ENCODE assay signal across 1 cellular context in the genomic region with DNA sequence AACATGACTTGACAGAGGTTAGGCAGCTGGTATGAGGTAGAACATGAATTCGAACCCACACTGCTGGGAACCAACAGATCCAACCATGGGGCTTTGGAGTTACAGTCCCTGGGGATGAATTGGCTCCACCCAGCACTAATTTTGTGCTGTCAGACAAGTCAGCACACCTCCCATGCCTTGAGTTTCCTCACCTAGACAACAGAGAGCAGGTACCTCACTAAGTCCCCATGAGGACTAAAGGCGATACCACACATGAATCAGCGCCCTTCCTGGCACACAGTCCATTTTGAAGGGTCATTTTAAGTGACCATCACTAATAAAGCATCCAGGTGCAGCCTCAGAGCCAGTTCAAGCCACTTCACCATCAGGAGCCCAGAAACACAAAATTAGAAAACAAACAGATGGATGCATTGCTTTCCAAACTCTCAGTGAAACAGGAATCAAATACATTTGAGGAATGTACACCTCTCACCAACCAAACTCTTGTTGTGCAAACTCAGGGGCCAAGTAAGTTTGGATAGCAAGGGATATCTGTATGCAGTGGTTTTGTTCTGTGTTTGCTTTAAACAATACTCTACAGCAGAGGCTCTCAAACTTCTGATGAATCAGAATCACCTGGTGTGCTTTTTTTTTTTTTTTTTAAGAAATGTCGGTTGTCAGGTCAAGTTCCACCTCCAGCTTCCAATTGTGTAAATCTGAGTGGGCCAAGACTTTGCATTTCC.
TF ChIP-seq lines count a peak whose summit lies in the region.

No MANE protein-coding gene starts in this region.

TF ChIP-seq in HCT116, 20 proteins besides CTCF, POLR2A, EP300 and RAD21:
- TF ChIP-seq CEBPB (IDR thresholded peaks at IDR 0.05; ENCODE audit: low read depth), result peak; percentile 39; the same call in 1 of the 2 replicates
- no peak for TF ChIP-seq EZH2phosphoT487 (IDR thresholded peaks at IDR 0.05; ENCODE audit: borderline replicate concordance)
- no peak for TF ChIP-seq EZH2 (IDR thresholded peaks at IDR 0.05)
TF ChIP-seq in HCT116: peak in this region for 1.
